8 cellular contexts compared by ENCODE assay signal in genomic region chr21:43884012-43884860, GRCh38. TPM values are rescaled to one million over a fixed set of nuclear protein-coding genes. Genes with fewer than 3 reads are reported as not detected.
A peak's percentile ranks its signal among the peaks of the same experiment; 100 is the strongest.
DNase-seq lines count a peak whose midpoint lies in the region; ATAC-seq, FAIRE-seq and TF ChIP-seq lines count a peak whose summit lies in the region.

No MANE protein-coding gene starts in this region.

- H3K4me1 ChIP-seq in CD8-positive, alpha-beta memory T cell (ENCODE audit: insufficient read depth, low read length): peaks cover 37% of the 10 kb centered on the region
- H3K4me1 ChIP-seq in HUES6 (ENCODE audit: control insufficient read depth, insufficient read depth, low read length): peaks cover 19% of the 10 kb centered on the region

- FAIRE-seq in RCC 7860 (lab: Jason Lieb, UNC): no peak

- H3K36me3 ChIP-seq in CD8-positive, alpha-beta memory T cell (ENCODE audit: insufficient read depth, low read length): peaks cover 12% of the 10 kb centered on the region
- no peaks in the 10 kb centered on the region for H3K36me3 ChIP-seq in HUES6 (ENCODE audit: control insufficient read depth, insufficient read depth, low read length)

- H3K4me3 ChIP-seq in CD8-positive, alpha-beta memory T cell (ENCODE audit: low read length): no peak overlapping the region
- no peak overlapping the region for H3K4me3 ChIP-seq in HUES6 (ENCODE audit: low read depth, low read length)

- peaks cover 41 to 85% (median 65%) of the 10 kb centered on the region in 3 donors for H3K4me1 Mint-ChIP-seq in CD8-positive, alpha-beta memory T cell
- peaks cover 63% of the 10 kb centered on the region for H3K4me1 Mint-ChIP-seq in activated CD8-positive, alpha-beta T cell treated with anti-CD3 and anti-CD28 coated beads for 36 hours (ENCODE audit: low read depth)
- peaks cover 20% of the 10 kb centered on the region for H3K4me1 Mint-ChIP-seq in type B pancreatic cell (ENCODE audit: unreplicated experiment)
- H3K4me1 Mint-ChIP-seq in HFFc6 (ENCODE audit: low read depth): peaks cover 25% of the 10 kb centered on the region

- H3K36me3 Mint-ChIP-seq in CD8-positive, alpha-beta memory T cell: peaks cover 0 to 33% (median 8%) of the 10 kb centered on the region in 3 donors
- peaks cover 12% of the 10 kb centered on the region for H3K36me3 Mint-ChIP-seq in activated CD8-positive, alpha-beta T cell treated with anti-CD3 and anti-CD28 coated beads for 36 hours (ENCODE audit: low read depth)
- H3K36me3 Mint-ChIP-seq in type B pancreatic cell (peaks cover 4% of the 10 kb centered on the region), HFFc6 (ENCODE audit: low read depth) (peaks cover 4% of the 10 kb centered on the region; the same call in 1 of the 2 replicates)

- POLR2A ChIA-PET in CD8-positive, alpha-beta memory T cell (lab: Charles Lee): no interaction called here
- POLR2A ChIA-PET in activated CD8-positive, alpha-beta T cell treated with anti-CD3 and anti-CD28 coated beads for 36 hours (lab: Charles Lee): interaction anchor here (1.0 to 2.5 kb wide), 5 partner anchors 9 to 33 kb away, joined by 3 to 11 read pairs (median 4); no protein-coding TSS in a partner anchor

- H3K9me3 Mint-ChIP-seq in CD8-positive, alpha-beta memory T cell: no peaks in the 10 kb centered on the region
- no peaks in the 10 kb centered on the region for H3K9me3 Mint-ChIP-seq in activated CD8-positive, alpha-beta T cell treated with anti-CD3 and anti-CD28 coated beads for 36 hours
- H3K9me3 Mint-ChIP-seq in type B pancreatic cell: no peaks in the 10 kb centered on the region
- no peaks in the 10 kb centered on the region for H3K9me3 Mint-ChIP-seq in HFFc6

- H3K27me3 ChIP-seq in CD8-positive, alpha-beta memory T cell (ENCODE audit: insufficient read depth, low read length, poor library complexity, severe bottlenecking): no peaks in the 10 kb centered on the region
- no peaks in the 10 kb centered on the region for H3K27me3 ChIP-seq in HUES6 (ENCODE audit: control insufficient read depth, insufficient read depth, low read length)

- CTCF ChIA-PET in CD8-positive, alpha-beta memory T cell (lab: Charles Lee): interaction anchor here (1.3 to 1.4 kb wide), 2 partner anchors 31 to 56 kb away, joined by 3 to 5 read pairs; no protein-coding TSS in a partner anchor
- CTCF ChIA-PET in activated CD8-positive, alpha-beta T cell treated with anti-CD3 and anti-CD28 coated beads for 36 hours (lab: Charles Lee): interaction anchor here (1.2 to 1.6 kb wide), 2 partner anchors 15 to 95 kb away, joined by 3 to 4 read pairs; no protein-coding TSS in a partner anchor

- no peaks in the 10 kb centered on the region for H3K9me3 ChIP-seq in CD8-positive, alpha-beta memory T cell (ENCODE audit: low read length)
- no peaks in the 10 kb centered on the region for H3K9me3 ChIP-seq in HUES6 (ENCODE audit: control insufficient read depth, insufficient read depth, low read depth, low read length)

- peak; percentile 79 for ATAC-seq in activated CD8-positive, alpha-beta T cell treated with anti-CD3 and anti-CD28 coated beads for 36 hours

- intact Hi-C loops in activated CD8-positive, alpha-beta T cell treated with anti-CD3 and anti-CD28 coated beads for 36 hours (cut with micrococcal nuclease): loop anchor here (5.0 kb wide), 1 partner anchor 33 kb away; no protein-coding TSS in a partner anchor

- H3K27ac Mint-ChIP-seq in CD8-positive, alpha-beta memory T cell: peak overlapping the region in 5 of 8 donors; percentile 29 to 91 (median 53)
- peak overlapping the region; percentile 57 for H3K27ac Mint-ChIP-seq in activated CD8-positive, alpha-beta T cell treated with anti-CD3 and anti-CD28 coated beads for 36 hours
- H3K27ac Mint-ChIP-seq in type B pancreatic cell (peak overlapping the region; percentile 81), HFFc6 (no peak overlapping the region)

- peak overlapping the region; percentile 41 for H3K9ac ChIP-seq in HUES6 (ENCODE audit: low read length)

- TF ChIP-seq CTCF in activated CD8-positive, alpha-beta T cell treated with anti-CD3 and anti-CD28 coated beads for 36 hours (IDR thresholded peaks at IDR 0.05): no peak
- TF ChIP-seq CTCF in type B pancreatic cell (conservative IDR thresholded peaks at IDR 0.05) (no peak), HFFc6 (IDR thresholded peaks at IDR 0.05) (no peak)

- H3K4me3 Mint-ChIP-seq in CD8-positive, alpha-beta memory T cell: peak overlapping the region in 3 of 7 donors; percentile 8 to 41 (median 39)
- no peak overlapping the region for H3K4me3 Mint-ChIP-seq in activated CD8-positive, alpha-beta T cell treated with anti-CD3 and anti-CD28 coated beads for 36 hours
- H3K4me3 Mint-ChIP-seq in type B pancreatic cell: peak overlapping the region; percentile 44
- H3K4me3 Mint-ChIP-seq in HFFc6: no peak overlapping the region

- H3K27ac ChIP-seq in CD8-positive, alpha-beta memory T cell (ENCODE audit: low read depth, low read length): peak overlapping the region; percentile 84
- H3K27ac ChIP-seq in HUES6 (ENCODE audit: low read depth, low read length): no peak overlapping the region

- DNase-seq in CD8-positive, alpha-beta memory T cell: no peak
- peak; percentile 61 for DNase-seq in activated CD8-positive, alpha-beta T cell treated with anti-CD3 and anti-CD28 coated beads for 36 hours
- DNase-seq in iPS-NIHi11 (ENCODE audit: low spot score) (peak; percentile 34), type B pancreatic cell (ENCODE audit: extremely low spot score, unreplicated experiment) (no peak), RCC 7860 (ENCODE audit: low spot score) (no peak), ecto neural progenitor cell (ENCODE audit: low spot score) (no peak), HFFc6 (no peak)

- H3K27me3 Mint-ChIP-seq in CD8-positive, alpha-beta memory T cell: no peaks in the 10 kb centered on the region
- no peaks in the 10 kb centered on the region for H3K27me3 Mint-ChIP-seq in activated CD8-positive, alpha-beta T cell treated with anti-CD3 and anti-CD28 coated beads for 36 hours
- H3K27me3 Mint-ChIP-seq in type B pancreatic cell: no peaks in the 10 kb centered on the region
- H3K27me3 Mint-ChIP-seq in HFFc6 (ENCODE audit: insufficient read depth): peaks cover 1% of the 10 kb centered on the region; the same call in 1 of the 2 replicates

RNA-seq across cellular contexts. Expression of gene AGPAT3, which starts 19.2 kb away (rescaled TPM):
- 10 to 100 TPM; 66.5 to 69.3 TPM for total RNA-seq in CD8-positive, alpha-beta memory T cell
- 15.9 TPM for polyA plus RNA-seq in CD8-positive, alpha-beta memory T cell
- total RNA-seq in activated CD8-positive, alpha-beta T cell treated with anti-CD3 and anti-CD28 coated beads for 36 hours: 10 to 100 TPM; 59.3 to 62.2 TPM
- total RNA-seq in type B pancreatic cell (ENCODE audit: low replicate concordance): 57.6 and 59.2 TPM in 2 replicates
- 100 to 1,000 TPM in 2 of 6 experiments, 10 to 100 TPM in 4; 94.6 to 114 (median 97.8) TPM for total RNA-seq in HFFc6 (2021; fragmentation: NEBNext Ultra II Directional; extraction: Animal tissue kit (Norgen Biotek cat#: 25700))

Comparison
In these comparisons a context has a peak if more than half of its experiments do, and no peak if none do; other contexts are left out.
1. DNase-seq: peak in activated CD8-positive, alpha-beta T cell treated with anti-CD3 and anti-CD28 coated beads for 36 hours (single experiment) and iPS-NIHi11 (single experiment); none in CD8-positive, alpha-beta memory T cell (0 of 5), type B pancreatic cell (single experiment), RCC 7860 (single experiment), ecto neural progenitor cell (single experiment) and HFFc6 (single experiment).